ENCODE assay signal across 1 cellular context in genomic region chr19:5340637-5341447, GRCh38.
A peak's percentile ranks its signal among the peaks of the same experiment; 100 is the strongest.
TF ChIP-seq lines count a peak whose summit lies in the region.

Gene PTPRS (minus strand): TSS chr19:5340812. CDS start chr19:5286140, 54,672 bp downstream.

TF ChIP-seq in HepG2, 621 proteins besides CTCF, POLR2A, EP300 and RAD21 (continued from another document and continues in another):
- peak; percentile 79 for TF ChIP-seq ARID5B (CRISPR knock-in tag; IDR thresholded peaks at IDR 0.05)
- TF ChIP-seq U2AF1 (optimal IDR thresholded peaks at IDR 0.05; ENCODE audit: low read depth, low read length), result no peak
- peak; percentile 99 for TF ChIP-seq ZFYVE20 (CRISPR knock-in tag; IDR thresholded peaks at IDR 0.05; ENCODE audit: borderline replicate concordance, low read depth)
- TF ChIP-seq ZBTB20 (CRISPR knock-in tag; IDR thresholded peaks at IDR 0.05; ENCODE audit: borderline replicate concordance, low read depth), result 0 out of 2 replicates have a peak, but pooled peaks have one; percentile 28
- no peak for TF ChIP-seq SMARCE1 (IDR thresholded peaks at IDR 0.05; ENCODE audit: borderline replicate concordance)
- TF ChIP-seq ZNF34 (CRISPR knock-in tag; IDR thresholded peaks at IDR 0.05; ENCODE audit: borderline replicate concordance), result no peak
- TF ChIP-seq GFI1 (CRISPR knock-in tag; IDR thresholded peaks at IDR 0.05; ENCODE audit: borderline replicate concordance), result peak; percentile 90
- TF ChIP-seq ARID3A (IDR thresholded peaks at IDR 0.05; ENCODE audit: low read depth, low read length), result no peak
- TF ChIP-seq ZNF607 (CRISPR knock-in tag; IDR thresholded peaks at IDR 0.05; ENCODE audit: borderline replicate concordance), result peak; percentile 100
- TF ChIP-seq HDAC2 (CRISPR knock-in tag; IDR thresholded peaks at IDR 0.05), result peak; percentile 59; the same call in 1 of the 2 replicates
- TF ChIP-seq MTA1 (CRISPR knock-in tag; IDR thresholded peaks at IDR 0.05; ENCODE audit: borderline replicate concordance), result no peak
- peak; percentile 66 for TF ChIP-seq TEAD3 (CRISPR knock-in tag; optimal IDR thresholded peaks at IDR 0.05; ENCODE audit: borderline replicate concordance)
- TF ChIP-seq ARID2 (CRISPR knock-in tag; IDR thresholded peaks at IDR 0.05; ENCODE audit: borderline replicate concordance), result peak; percentile 99
- TF ChIP-seq ZNF10 (CRISPR knock-in tag; IDR thresholded peaks at IDR 0.05; ENCODE audit: borderline replicate concordance, low read depth), result no peak
- peak; percentile 100 for TF ChIP-seq ATF7-NPFF (CRISPR knock-in tag; IDR thresholded peaks at IDR 0.05; ENCODE audit: low read depth)
- peak; percentile 99; the same call in 1 of the 2 replicates for TF ChIP-seq ZNF577 (CRISPR knock-in tag; IDR thresholded peaks at IDR 0.05; ENCODE audit: borderline replicate concordance, low read depth)
- peak; percentile 100 for TF ChIP-seq CHCHD3 (CRISPR knock-in tag; IDR thresholded peaks at IDR 0.05)
- peak; percentile 90; the same call in 1 of the 2 replicates for TF ChIP-seq MIER3 (CRISPR knock-in tag; IDR thresholded peaks at IDR 0.05; ENCODE audit: borderline replicate concordance)
- TF ChIP-seq FOSL1 (CRISPR knock-in tag; IDR thresholded peaks at IDR 0.05; ENCODE audit: borderline replicate concordance), result no peak
- peak; percentile 98 for TF ChIP-seq ZNF772 (CRISPR knock-in tag; IDR thresholded peaks at IDR 0.05)
- TF ChIP-seq ZNF510 (CRISPR knock-in tag; IDR thresholded peaks at IDR 0.05; ENCODE audit: low read depth), result peak; percentile 99
- no peak for TF ChIP-seq TBP (CRISPR knock-in tag; IDR thresholded peaks at IDR 0.05)
- TF ChIP-seq ZNF776 (CRISPR knock-in tag; IDR thresholded peaks at IDR 0.05), result peak; percentile 100
- peak; percentile 95; the same call in 1 of the 2 replicates for TF ChIP-seq SNAPC5 (CRISPR knock-in tag; IDR thresholded peaks at IDR 0.05; ENCODE audit: borderline replicate concordance)
- TF ChIP-seq FOXP4 (CRISPR knock-in tag; IDR thresholded peaks at IDR 0.05), result peak; percentile 65
- peak; percentile 96 for TF ChIP-seq ZNF20 (CRISPR knock-in tag; IDR thresholded peaks at IDR 0.05)
- no peak for TF ChIP-seq EZH2 (conservative IDR thresholded peaks at IDR 0.05; ENCODE audit: low read depth, low read length)
- 0 out of 2 replicates have a peak, but pooled peaks have one; percentile 22 for TF ChIP-seq SIX1 (CRISPR knock-in tag; IDR thresholded peaks at IDR 0.05; ENCODE audit: borderline replicate concordance)
- TF ChIP-seq AGO1 (IDR thresholded peaks at IDR 0.05; ENCODE audit: low read depth, low read length, poor library complexity, severe bottlenecking), result no peak
- peak; percentile 78; the same call in 1 of the 2 replicates for TF ChIP-seq GPN1 (CRISPR knock-in tag; IDR thresholded peaks at IDR 0.05; ENCODE audit: borderline replicate concordance)
- no peak for TF ChIP-seq HDAC6 (IDR thresholded peaks at IDR 0.05; ENCODE audit: low read depth, low read length)
- TF ChIP-seq PHF8 (CRISPR knock-in tag; IDR thresholded peaks at IDR 0.05), result 0 out of 2 replicates have a peak, but pooled peaks have one; percentile 34
- peak; percentile 98 for TF ChIP-seq IRF1 (CRISPR knock-in tag; IDR thresholded peaks at IDR 0.05; ENCODE audit: low read depth)
- no peak for TF ChIP-seq ZNF260 (CRISPR knock-in tag; IDR thresholded peaks at IDR 0.05; ENCODE audit: borderline replicate concordance, low read depth)
- peak; percentile 43; the same call in 1 of the 2 replicates for TF ChIP-seq RBFOX2 (IDR thresholded peaks at IDR 0.05; ENCODE audit: low read depth, low read length)
- TF ChIP-seq MLLT10 (CRISPR knock-in tag; IDR thresholded peaks at IDR 0.05), result no peak
- TF ChIP-seq NRL (CRISPR knock-in tag; IDR thresholded peaks at IDR 0.05; ENCODE audit: borderline replicate concordance), result peak; percentile 99
- TF ChIP-seq NFKBIZ (CRISPR knock-in tag; IDR thresholded peaks at IDR 0.05), result peak; percentile 95
- TF ChIP-seq SRSF9 (IDR thresholded peaks at IDR 0.05; ENCODE audit: borderline replicate concordance, insufficient read depth, low read depth, low read length, poor library complexity, severe bottlenecking), result no peak
- peak; percentile 90 for TF ChIP-seq HBP1 (CRISPR knock-in tag; IDR thresholded peaks at IDR 0.05; ENCODE audit: low read depth)
- TF ChIP-seq PAF1 (CRISPR knock-in tag; IDR thresholded peaks at IDR 0.05), result no peak
- no peak for TF ChIP-seq ZNF550 (CRISPR knock-in tag; IDR thresholded peaks at IDR 0.05; ENCODE audit: borderline replicate concordance)
- TF ChIP-seq HNF1B (CRISPR knock-in tag; IDR thresholded peaks at IDR 0.05), result no peak
- no peak for TF ChIP-seq ZNF33A (CRISPR knock-in tag; IDR thresholded peaks at IDR 0.05; ENCODE audit: borderline replicate concordance)
- peak; percentile 99 for TF ChIP-seq NKX3-1 (CRISPR knock-in tag; IDR thresholded peaks at IDR 0.05)
- peak; percentile 44; the same call in 1 of the 2 replicates for TF ChIP-seq SP5 (CRISPR knock-in tag; IDR thresholded peaks at IDR 0.05; ENCODE audit: borderline replicate concordance, low read depth)
- TF ChIP-seq CBX2 (IDR thresholded peaks at IDR 0.05; ENCODE audit: low read depth, low read length), result no peak
- TF ChIP-seq CBX2 (CRISPR knock-in tag; IDR thresholded peaks at IDR 0.05; ENCODE audit: low read depth), result peak; percentile 98
- no peak for TF ChIP-seq CEBPZ (IDR thresholded peaks at IDR 0.05; ENCODE audit: low read length)
- TF ChIP-seq SNAI1 (CRISPR knock-in tag; IDR thresholded peaks at IDR 0.05; ENCODE audit: borderline replicate concordance), result peak; percentile 98
- peak; percentile 58; the same call in 1 of the 2 replicates for TF ChIP-seq YEATS4 (CRISPR knock-in tag; IDR thresholded peaks at IDR 0.05; ENCODE audit: borderline replicate concordance)
- no peak for TF ChIP-seq HMG20A (CRISPR knock-in tag; IDR thresholded peaks at IDR 0.05; ENCODE audit: borderline replicate concordance)
